ENCODE assay signal across 15 cellular contexts in the genomic region with DNA sequence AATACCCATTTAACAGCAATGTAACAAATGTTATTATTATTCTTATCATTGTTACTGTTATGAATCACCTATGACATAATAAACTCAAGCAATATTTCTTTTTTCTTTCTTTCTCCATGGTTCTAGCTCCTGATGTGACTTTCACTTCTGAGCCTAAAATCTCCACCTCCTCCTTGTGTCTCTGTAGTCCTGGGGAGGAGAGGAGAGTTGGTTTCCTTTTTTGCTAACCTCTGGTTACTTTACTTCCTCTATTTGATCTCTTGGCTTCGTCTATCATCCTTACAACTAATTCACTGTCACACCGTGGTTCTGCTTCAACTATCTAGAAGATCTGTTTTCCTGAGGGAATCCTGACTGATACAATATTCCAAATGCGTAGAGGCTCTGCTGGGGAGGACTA.
"Had no signal": no experiment of that assay in that cellular context is flagged by ENCODE, and none has a peak within 500 bp of the region (broad histone marks: within the 10 kb centered on the region; RNA-seq: fewer than 3 reads in every experiment).

No MANE protein-coding gene starts in this region.

- ATAC-seq: heart left ventricle, left lobe of liver, natural killer cell had no signal

- DNase-seq: activated CD4-positive, alpha-beta T cell treated with anti-CD3 and anti-CD28 coated beads, Interleukin-2, amount 50 U/mL, for 4 hours; activated CD4-positive, CD25-positive, alpha-beta regulatory T cell; activated CD8-positive, alpha-beta memory T cell treated with anti-CD3 and anti-CD28 coated beads, Interleukin-2, amount 50 U/mL, for 4 hours; activated naive CD4-positive, alpha-beta T cell treated with anti-CD3 and anti-CD28 coated beads for 36 hours; caudate nucleus; cortex of kidney; effector CD8-positive, alpha-beta T cell; foreskin melanocyte; heart left ventricle; islet precursor cell; mammary epithelial cell; natural killer cell; small intestine had no signal

- H3K4me3 ChIP-seq: heart left ventricle, right atrium auricular region had no signal

- H3K9me3 ChIP-seq: right atrium auricular region had no signal

- H3K4me1 ChIP-seq: heart left ventricle, right atrium auricular region had no signal

- H3K27me3 ChIP-seq: heart left ventricle, right atrium auricular region had no signal

- H3K36me3 ChIP-seq: heart left ventricle, right atrium auricular region had no signal

- H3K27ac ChIP-seq: heart left ventricle, right atrium auricular region had no signal
